In the genomic region with DNA sequence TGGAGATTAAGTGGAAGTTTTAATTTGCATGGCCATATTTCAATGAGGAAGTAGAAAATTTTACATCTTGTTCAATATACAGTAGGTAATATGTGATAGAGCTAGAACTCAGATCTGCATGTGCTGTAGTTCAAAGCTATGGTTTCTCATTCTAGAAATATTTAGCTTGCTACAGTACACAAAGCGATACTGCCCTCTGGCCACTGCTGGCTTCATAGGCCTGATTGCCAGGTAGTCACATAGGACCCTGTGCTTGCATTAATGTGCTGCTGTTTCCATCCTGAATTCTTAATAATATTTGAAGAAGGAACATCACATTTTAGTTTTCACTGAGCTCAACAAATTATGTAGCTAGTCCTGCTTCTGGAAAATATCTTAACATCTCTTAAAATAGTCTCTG, we compare ENCODE assay signal across 13 cellular contexts.
A peak's percentile ranks its signal among the peaks of the same experiment; 100 is the strongest.
DNase-seq lines count a peak whose midpoint lies in the region; ATAC-seq and TF ChIP-seq lines count a peak whose summit lies in the region.
"Had no signal": no experiment of that assay in that cellular context is flagged by ENCODE, and none has a peak within 500 bp of the region (broad histone marks: within the 10 kb centered on the region; RNA-seq: fewer than 3 reads in every experiment).

No MANE protein-coding gene starts in this region.

- DNase-seq in Calu3 (peak; percentile 53), MG63 (peak; percentile 43), mammary epithelial cell (peak; percentile 16), left kidney (ENCODE audit: low read depth, low spot score) (peak; percentile 24), left lobe of liver (ENCODE audit: low spot score) (no peak), thyroid gland (no peak), uterus (no peak)
- DNase-seq: DMS79 treated with DMSO at 0.1 percent for 48 hours; effector memory CD4-positive, alpha-beta T cell; NCI-H774; right lobe of liver had no signal

- 92% methylated on average over 1 of the region's 1 CpG for WGBS in mammary epithelial cell (ENCODE audit: low coverage, missing lambda C conversion rate)
- 95 to 100% methylated on average over 1 of the region's 1 CpG for WGBS in thyroid gland, 2 donors

- in situ Hi-C loops in mammary epithelial cell (cut with MboI; ENCODE audit: low sequenced_read_pairs in 2 of 2) = no loop called here

- H3K9ac ChIP-seq in mammary epithelial cell (ENCODE audit: insufficient read depth, low read length) = no peak overlapping the region

- ATAC-seq in GM18505 (IDR thresholded peaks at IDR 0.05; ENCODE audit: unreplicated experiment) (no peak), left lobe of liver (no peak)

- H3K27ac Mint-ChIP-seq in Calu3 (ENCODE audit: unreplicated experiment) = no peak overlapping the region
- H3K27ac Mint-ChIP-seq: memory B cell had no signal

- no peaks in the 10 kb centered on the region for H3K36me3 Mint-ChIP-seq in Calu3 (ENCODE audit: insufficient read depth, unreplicated experiment)
- H3K36me3 Mint-ChIP-seq: memory B cell had no signal

- 0 out of 2 replicates have a peak, but pooled peaks cover 6% of the 10 kb centered on the region for H3K9me3 ChIP-seq in MG63
- no peaks in the 10 kb centered on the region for H3K9me3 ChIP-seq in mammary epithelial cell (replicated peaks; ENCODE audit: insufficient read depth, low read length)
- H3K9me3 ChIP-seq in thyroid gland = no peaks in the 10 kb centered on the region
- no peaks in the 10 kb centered on the region for H3K9me3 ChIP-seq in uterus
- H3K9me3 ChIP-seq: right lobe of liver had no signal

- no TSS peak for BruUV-seq in Calu3 (replicated peaks; lab: Mats Ljungman, UMichigan)
- no TSS peak for BruUV-seq in mammary epithelial cell (replicated peaks; lab: Mats Ljungman, UMichigan)

- H3K27ac ChIP-seq in mammary epithelial cell (ENCODE audit: insufficient read depth, low read depth, low read length) (no peak overlapping the region), thyroid gland (no peak overlapping the region), uterus (no peak overlapping the region)
- H3K27ac ChIP-seq: right lobe of liver had no signal

- H3K4me3 ChIP-seq in MG63 = no peak overlapping the region
- no peak overlapping the region for H3K4me3 ChIP-seq in mammary epithelial cell (replicated peaks in 1 of 3; ENCODE audit: insufficient read depth in 1 of 3, low read depth in 2 of 3, low read length in 3 of 3)
- H3K4me3 ChIP-seq in thyroid gland (replicated peaks in 1 of 3) = no peak overlapping the region
- H3K4me3 ChIP-seq in uterus = no peak overlapping the region
- H3K4me3 ChIP-seq: right lobe of liver had no signal

- CTCF ChIA-PET in Calu3 (lab: Charles Lee) = interaction anchor here (1.0 to 1.6 kb wide), 6 partner anchors 9 to 193 kb away, joined by 3 to 6 read pairs (median 4); no protein-coding TSS in a partner anchor
- CTCF ChIA-PET in mammary epithelial cell (lab: Charles Lee; ENCODE audit: low non-redundant PET) = no interaction called here

- H2AFZ ChIP-seq in mammary epithelial cell (ENCODE audit: low read depth, low read length) = no peak overlapping the region

- no peak overlapping the region for H3K4me3 Mint-ChIP-seq in Calu3 (ENCODE audit: low read depth, unreplicated experiment)
- H3K4me3 Mint-ChIP-seq: memory B cell had no signal

- H3K79me2 ChIP-seq in mammary epithelial cell (ENCODE audit: insufficient read depth, low read length) = no peaks in the 10 kb centered on the region

- no peaks in the 10 kb centered on the region for H3K9me3 Mint-ChIP-seq in Calu3 (ENCODE audit: low read depth, unreplicated experiment)

- H3K4me2 ChIP-seq in mammary epithelial cell (ENCODE audit: insufficient read depth, low read depth, low read length) = no peak overlapping the region

- H3K27me3 ChIP-seq in MG63 = no peaks in the 10 kb centered on the region
- H3K27me3 ChIP-seq in mammary epithelial cell (ENCODE audit: insufficient read depth, low read length) = no peaks in the 10 kb centered on the region
- H3K27me3 ChIP-seq in thyroid gland = no peaks in the 10 kb centered on the region
- H3K27me3 ChIP-seq in uterus = no peaks in the 10 kb centered on the region
- H3K27me3 ChIP-seq: right lobe of liver had no signal

- intact Hi-C loops in Calu3 (cut with micrococcal nuclease; ENCODE audit: unreplicated experiment) (loop anchor here (2.0 to 5.0 kb wide), 2 partner anchors 160 to 194 kb away; no protein-coding TSS in a partner anchor), mammary epithelial cell (cut with micrococcal nuclease) (loop anchor here (2.0 kb wide), 1 partner anchor 194 kb away; no protein-coding TSS in a partner anchor), thyroid gland (cut with DNase I) (no loop called here), uterus (cut with DNase I; ENCODE audit: low total_unique reads) (no loop called here)

- H3K4me1 Mint-ChIP-seq in Calu3 (ENCODE audit: low read depth, unreplicated experiment) = peaks cover 18% of the 10 kb centered on the region
- H3K4me1 Mint-ChIP-seq: memory B cell had no signal

- H3K36me3 ChIP-seq in MG63 (no peaks in the 10 kb centered on the region), mammary epithelial cell (ENCODE audit: insufficient read depth, low read length) (no peaks in the 10 kb centered on the region), thyroid gland (no peaks in the 10 kb centered on the region), uterus (no peaks in the 10 kb centered on the region)
- H3K36me3 ChIP-seq: right lobe of liver had no signal

- H4K20me1 ChIP-seq in mammary epithelial cell (ENCODE audit: insufficient read depth, low read length) = no peaks in the 10 kb centered on the region

- TF ChIP-seq CTCF in Calu3 (IDR thresholded peaks at IDR 0.05; ENCODE audit: unreplicated experiment) (no peak), mammary epithelial cell (conservative IDR thresholded peaks at IDR 0.05 in 1 of 2, IDR thresholded peaks at IDR 0.05 in 1 of 2; ENCODE audit: extremely low read depth in 1 of 2, insufficient read depth in 1 of 2, low read depth in 1 of 2, low read length in 2 of 2) (peak in 1 of 2 donors; percentile 30), thyroid gland (IDR thresholded peaks at IDR 0.05) (no peak), uterus (IDR thresholded peaks at IDR 0.05) (peak in 1 of 4 experiments; percentile 17)

- no peaks in the 10 kb centered on the region for H3K27me3 Mint-ChIP-seq in Calu3 (ENCODE audit: unreplicated experiment)

- no peak for TF ChIP-seq POLR2A in GM18505 (IDR thresholded peaks at IDR 0.05; ENCODE audit: borderline replicate concordance, extremely low read depth, insufficient read depth, insufficient read length)
- no peak for TF ChIP-seq POLR2A in thyroid gland (IDR thresholded peaks at IDR 0.05)
- no peak for TF ChIP-seq POLR2A in uterus (IDR thresholded peaks at IDR 0.05)

- dilution Hi-C loops in mammary epithelial cell (cut with HindIII; ENCODE audit: low sequenced_read_pairs) = no loop called here

- H3K4me1 ChIP-seq in mammary epithelial cell (ENCODE audit: insufficient read depth, low read length) = no peaks in the 10 kb centered on the region
- no peaks in the 10 kb centered on the region for H3K4me1 ChIP-seq in thyroid gland
- no peaks in the 10 kb centered on the region for H3K4me1 ChIP-seq in uterus
- H3K4me1 ChIP-seq: right lobe of liver had no signal

Comparison
In these comparisons a context has a peak if more than half of its experiments do, and no peak if none do; other contexts are left out.
1. DNase-seq: peak in Calu3 (single experiment), MG63 (single experiment), mammary epithelial cell (single experiment) and left kidney (single experiment); none in left lobe of liver (single experiment), thyroid gland (0 of 2) and uterus (0 of 2).
2. intact Hi-C loops: an anchor here in Calu3 (2.0 to 5.0 kb wide) and mammary epithelial cell (2.0 kb wide); none called in thyroid gland and uterus.